Comparison of ENCODE assay signal across 13 cellular contexts in genomic region chr15:70604671-70605070, GRCh38.
A peak's percentile ranks its signal among the peaks of the same experiment; 100 is the strongest.
DNase-seq lines count a peak whose midpoint lies in the region; ATAC-seq and TF ChIP-seq lines count a peak whose summit lies in the region.
"Had no signal": no experiment of that assay in that cellular context is flagged by ENCODE, and none has a peak within 500 bp of the region (broad histone marks: within the 10 kb centered on the region; RNA-seq: fewer than 3 reads in every experiment).

No MANE protein-coding gene starts in this region.

- H3K27ac Mint-ChIP-seq in nephron progenitor cell = no peak overlapping the region

- H3K9me3 Mint-ChIP-seq in nephron progenitor cell = peaks cover 3% of the 10 kb centered on the region

- H3K27me3 Mint-ChIP-seq in nephron progenitor cell (ENCODE audit: low read depth, poor library complexity) = peaks cover 6% of the 10 kb centered on the region

- H3K4me3 Mint-ChIP-seq in nephron progenitor cell = no peak overlapping the region

- in situ Hi-C loops in astrocyte of the spinal cord (cut with HindIII; ENCODE audit: low sequenced_read_pairs) = no loop called here

- no peaks in the 10 kb centered on the region for H3K36me3 Mint-ChIP-seq in nephron progenitor cell (ENCODE audit: low read depth)

- peaks cover 38% of the 10 kb centered on the region for H3K4me1 Mint-ChIP-seq in nephron progenitor cell

- peak; percentile 45 for DNase-seq in HT-29 (ENCODE audit: low spot score)
- DNase-seq in astrocyte of the spinal cord (ENCODE audit: low read depth, low spot score) = peak; percentile 36
- peak; percentile 81 for DNase-seq in islet precursor cell
- peak in 29 of 49 donors; percentile 7 to 49 (median 28) for DNase-seq in substantia nigra (lab: John Stamatoyannopoulos, UW)
- no peak for DNase-seq in NCI-H128 (lab: John Stamatoyannopoulos, UW; ENCODE audit: unreplicated experiment)
- DNase-seq in stimulated activated CD4-positive, alpha-beta T cell treated with anti-CD3 and anti-CD28 coated beads, Interleukin-2, amount 100 ng/mL, for 24 hours = no peak
- DNase-seq in nephron progenitor cell = no peak
- DNase-seq: DMS153; erythroblast; NCI-H526 treated with DMSO at 0.1 percent for 48 hours; stimulated activated CD8-positive, alpha-beta memory T cell treated with anti-CD3 and anti-CD28 coated beads, Interleukin-4, amount 100 ng/mL, for 48 hours; T-helper 1 cell had no signal

- peak overlapping the region; percentile 38 for H3K27ac ChIP-seq in substantia nigra (ENCODE audit: low read depth, low read length, poor library complexity, severe bottlenecking)

- no peak overlapping the region for H3K4me3 ChIP-seq in astrocyte of the spinal cord (ENCODE audit: low read depth, low read length)

- ATAC-seq in HG03469 (IDR thresholded peaks at IDR 0.05; ENCODE audit: unreplicated experiment) = no peak

- TF ChIP-seq CTCF in astrocyte of the spinal cord (IDR thresholded peaks at IDR 0.05; ENCODE audit: low read depth, low read length) = peak; percentile 27
- TF ChIP-seq CTCF in nephron progenitor cell (IDR thresholded peaks at IDR 0.05) = no peak

Comparison
In these comparisons a context has a peak if more than half of its experiments do, and no peak if none do; other contexts are left out.
1. DNase-seq: peak in HT-29 (single experiment), astrocyte of the spinal cord (single experiment), islet precursor cell (single experiment) and substantia nigra (29 of 49); none in NCI-H128 (single experiment), stimulated activated CD4-positive, alpha-beta T cell treated with anti-CD3 and anti-CD28 coated beads, Interleukin-2, amount 100 ng/mL, for 24 hours (0 of 2) and nephron progenitor cell (single experiment).